ENCODE assay signal across 26 cellular contexts in genomic region chr11:36475192-36475591, GRCh38.
"Had no signal": no experiment of that assay in that cellular context is flagged by ENCODE, and none has a peak within 500 bp of the region (broad histone marks: within the 10 kb centered on the region; RNA-seq: fewer than 3 reads in every experiment).

No MANE protein-coding gene starts in this region.

- H3K4me1 Mint-ChIP-seq: activated B cell treated with CpG ODN at 0.5 μM for 24 hours, memory B cell, nephron had no signal

- DNase-seq: activated B cell treated with CpG ODN at 0.5 μM for 24 hours; activated CD4-positive, alpha-beta memory T cell treated with anti-CD3 and anti-CD28 coated beads for 36 hours; activated CD4-positive, alpha-beta T cell treated with anti-CD3 and anti-CD28 coated beads for 48 hours; activated effector memory CD4-positive, alpha-beta T cell treated with Interleukin-2 at 50 U/mL for 16 hours; activated naive CD4-positive, alpha-beta T cell treated with anti-CD3 and anti-CD28 coated beads, Interleukin-2, amount 50 U/mL, for 16 hours; activated T-cell treated with anti-CD3 and anti-CD28 coated beads, Interleukin-2, amount 50 U/mL, for 72 hours; cerebellar nuclear complex; head of caudate nucleus; hypothalamus; left cardiac atrium; pancreas; psoas muscle; stimulated activated CD4-positive, alpha-beta T cell treated with anti-CD3 and anti-CD28 coated beads, Interleukin-12 subunit alpha, Interleukin-12 subunit beta, amount 100 ng/mL, for 4 hours; T1000; tibial artery had no signal

- ATAC-seq: activated T-cell treated with anti-CD3 and anti-CD28 coated beads, Interleukin-2, amount 50 U/mL, for 72 hours; left cardiac atrium; pancreas; psoas muscle had no signal

- H3K9me3 ChIP-seq: ascending aorta, breast epithelium, neutrophil, pancreas, psoas muscle, right atrium auricular region, tibial artery had no signal

- H3K4me1 ChIP-seq: breast epithelium, pancreas had no signal

- H3K36me3 Mint-ChIP-seq: memory B cell had no signal

- H3K4me3 Mint-ChIP-seq: activated B cell treated with CpG ODN at 0.5 μM for 24 hours; activated CD4-positive, alpha-beta memory T cell treated with anti-CD3 and anti-CD28 coated beads for 36 hours; activated T-cell treated with anti-CD3 and anti-CD28 coated beads, Interleukin-2, amount 50 U/mL, for 72 hours; memory B cell; nephron; stimulated activated naive CD8-positive, alpha-beta T cell treated with anti-CD3 and anti-CD28 coated beads, Interleukin-15, Interleukin-2, amounts not matched to agents 100 ng/mL and 50 ng/mL, for 24 hours; T-helper 1 cell treated with Interleukin-12 subunit alpha and Interleukin-12 subunit beta and Interleukin-4 antibody, amounts not matched to agents 30 μg/mL and 1 μg/mL, for 36 hours had no signal

- FAIRE-seq: frontal cortex, islet of Langerhans, pancreas had no signal

- H3K27ac ChIP-seq: ascending aorta, breast epithelium, coronary artery, neutrophil, pancreas, psoas muscle, right atrium auricular region, tibial artery had no signal

- H3K27me3 ChIP-seq: ascending aorta, breast epithelium, neutrophil, pancreas, right atrium auricular region, tibial artery had no signal

- H3K36me3 ChIP-seq: ascending aorta, breast epithelium, neutrophil, pancreas, right atrium auricular region, tibial artery had no signal

- H3K4me3 ChIP-seq: ascending aorta, breast epithelium, coronary artery, pancreas, psoas muscle, right atrium auricular region, tibial artery had no signal

- H3K9me3 Mint-ChIP-seq: activated B cell treated with CpG ODN at 0.5 μM for 24 hours; activated CD4-positive, alpha-beta memory T cell treated with anti-CD3 and anti-CD28 coated beads for 36 hours; activated T-cell treated with anti-CD3 and anti-CD28 coated beads, Interleukin-2, amount 50 U/mL, for 72 hours; memory B cell; nephron; stimulated activated naive CD8-positive, alpha-beta T cell treated with anti-CD3 and anti-CD28 coated beads, Interleukin-15, Interleukin-2, amounts not matched to agents 100 ng/mL and 50 ng/mL, for 24 hours; T-helper 1 cell treated with Interleukin-12 subunit alpha and Interleukin-12 subunit beta and Interleukin-4 antibody, amounts not matched to agents 30 μg/mL and 1 μg/mL, for 36 hours had no signal

- H3K27ac Mint-ChIP-seq: activated B cell treated with CpG ODN at 0.5 μM for 24 hours; activated CD4-positive, alpha-beta memory T cell treated with anti-CD3 and anti-CD28 coated beads for 36 hours; activated T-cell treated with anti-CD3 and anti-CD28 coated beads, Interleukin-2, amount 50 U/mL, for 72 hours; memory B cell; nephron; stimulated activated naive CD8-positive, alpha-beta T cell treated with anti-CD3 and anti-CD28 coated beads, Interleukin-15, Interleukin-2, amounts not matched to agents 100 ng/mL and 50 ng/mL, for 24 hours; T-helper 1 cell treated with Interleukin-12 subunit alpha and Interleukin-12 subunit beta and Interleukin-4 antibody, amounts not matched to agents 30 μg/mL and 1 μg/mL, for 36 hours had no signal

- H3K27me3 Mint-ChIP-seq: activated B cell treated with CpG ODN at 0.5 μM for 24 hours; activated CD4-positive, alpha-beta memory T cell treated with anti-CD3 and anti-CD28 coated beads for 36 hours; memory B cell; stimulated activated naive CD8-positive, alpha-beta T cell treated with anti-CD3 and anti-CD28 coated beads, Interleukin-15, Interleukin-2, amounts not matched to agents 100 ng/mL and 50 ng/mL, for 24 hours had no signal
